ENCODE assay signal across 1 cellular context in genomic region chr3:129608087-129608935, GRCh38.
TF ChIP-seq lines count a peak whose summit lies in the region.

No MANE protein-coding gene starts in this region.

TF ChIP-seq in K562, 482 proteins besides CTCF, POLR2A, EP300 and RAD21 (continued from another document and continues in another):
- TF ChIP-seq AFF1 (IDR thresholded peaks at IDR 0.05; ENCODE audit: low read depth in 1 of 2, partially characterized antibody in 2 of 2) (no peak), ZNF318 (IDR thresholded peaks at IDR 0.05; ENCODE audit: borderline replicate concordance in 1 of 2, low read depth in 1 of 2) (no peak), ZNF175 (CRISPR knock-in tag; IDR thresholded peaks at IDR 0.05; ENCODE audit: low read depth) (no peak), FOXJ3 (CRISPR knock-in tag; IDR thresholded peaks at IDR 0.05) (no peak), ZNF134 (CRISPR knock-in tag; conservative IDR thresholded peaks at IDR 0.05) (no peak), GATA2 (CRISPR knock-in tag; IDR thresholded peaks at IDR 0.05) (peak; percentile 33; the same call in 1 of the 2 replicates), ZNF354B (CRISPR knock-in tag; IDR thresholded peaks at IDR 0.05) (no peak), TARDBP (IDR thresholded peaks at IDR 0.05) (no peak), TAL1 (IDR thresholded peaks at IDR 0.05) (no peak), NCOA4 (IDR thresholded peaks at IDR 0.05; ENCODE audit: partially characterized antibody) (no peak), EP400 (IDR thresholded peaks at IDR 0.05) (no peak), DEAF1 (CRISPR knock-in tag; IDR thresholded peaks at IDR 0.05) (no peak), ZC3H8 (IDR thresholded peaks at IDR 0.05) (0 out of 2 replicates have a peak, but pooled peaks have one; percentile 42), NCOA6 (IDR thresholded peaks at IDR 0.05) (no peak), PREB (CRISPR knock-in tag; IDR thresholded peaks at IDR 0.05) (no peak), ZNF766 (CRISPR knock-in tag; conservative IDR thresholded peaks at IDR 0.05) (no peak), U2AF2 (optimal IDR thresholded peaks at IDR 0.05; ENCODE audit: low read depth, low read length) (no peak), SMAD1 (IDR thresholded peaks at IDR 0.05; ENCODE audit: low read depth, low read length, partially characterized antibody) (no peak), ZNF507 (tag; conservative IDR thresholded peaks at IDR 0.05) (no peak), ATF6 (CRISPR knock-in tag; IDR thresholded peaks at IDR 0.05) (no peak), FOXK1 (CRISPR knock-in tag; IDR thresholded peaks at IDR 0.05; ENCODE audit: borderline replicate concordance) (no peak), HMBOX1 (IDR thresholded peaks at IDR 0.05) (no peak), SMAD3 (CRISPR knock-in tag; conservative IDR thresholded peaks at IDR 0.05) (no peak), TAF1 (IDR thresholded peaks at IDR 0.05; ENCODE audit: control insufficient read depth, extremely low read depth, insufficient read depth, low read length, severe bottlenecking) (no peak), CSDE1 (IDR thresholded peaks at IDR 0.05) (no peak), KLF16 (IDR thresholded peaks at IDR 0.05) (no peak), TAF15 (IDR thresholded peaks at IDR 0.05; ENCODE audit: low read depth, low read length) (no peak), SREBF2 (CRISPR knock-in tag; IDR thresholded peaks at IDR 0.05) (no peak), NCOA2 (IDR thresholded peaks at IDR 0.05; ENCODE audit: partially characterized antibody in 2 of 2) (no peak), CHD4 (IDR thresholded peaks at IDR 0.05; ENCODE audit: insufficient read depth, insufficient replicate concordance, low read depth, low read length, poor library complexity, severe bottlenecking) (no peak), CEBPZ (IDR thresholded peaks at IDR 0.05; ENCODE audit: borderline replicate concordance, low read depth, low read length) (no peak), ARNT (IDR thresholded peaks at IDR 0.05) (0 out of 4 replicates have a peak, but pooled peaks of 1 of the 2 experiments have one; percentile 32), ZKSCAN3 (CRISPR knock-in tag; IDR thresholded peaks at IDR 0.05) (no peak), PHB2 (IDR thresholded peaks at IDR 0.05; ENCODE audit: low read depth) (no peak), FIP1L1 (IDR thresholded peaks at IDR 0.05; ENCODE audit: low read depth, low read length, poor library complexity, severe bottlenecking) (no peak), HDAC1 (IDR thresholded peaks at IDR 0.05) (peak in 1 of 2 experiments; percentile 82; a peak in 2 of 4 replicates), TAF7 (tag; IDR thresholded peaks at IDR 0.05) (no peak), PCBP2 (IDR thresholded peaks at IDR 0.05; ENCODE audit: low read depth, low read length, poor library complexity, severe bottlenecking) (no peak), HLTF (IDR thresholded peaks at IDR 0.05) (0 out of 2 replicates have a peak, but pooled peaks have one; percentile 64), ZNF79 (CRISPR knock-in tag; IDR thresholded peaks at IDR 0.05; ENCODE audit: low read depth) (no peak), HCFC1 (IDR thresholded peaks at IDR 0.05; ENCODE audit: low read depth, low read length) (no peak), TAF9B (IDR thresholded peaks at IDR 0.05; ENCODE audit: partially characterized antibody) (no peak), MXI1 (IDR thresholded peaks at IDR 0.05; ENCODE audit: low read depth, low read length) (no peak), SRSF9 (IDR thresholded peaks at IDR 0.05; ENCODE audit: borderline replicate concordance, low read depth, low read length) (no peak), OTX1 (CRISPR knock-in tag; IDR thresholded peaks at IDR 0.05) (peak; percentile 84; the same call in 1 of the 2 replicates)
